Comparison of ENCODE assay signal across 9 cellular contexts in genomic region chr13:66835040-66835628, GRCh38.
A peak's percentile ranks its signal among the peaks of the same experiment; 100 is the strongest.
DNase-seq lines count a peak whose midpoint lies in the region; ATAC-seq and TF ChIP-seq lines count a peak whose summit lies in the region.
"Had no signal": no experiment of that assay in that cellular context is flagged by ENCODE, and none has a peak within 500 bp of the region (broad histone marks: within the 10 kb centered on the region; RNA-seq: fewer than 3 reads in every experiment).

No MANE protein-coding gene starts in this region.

- H3K27me3 Mint-ChIP-seq in activated CD4-positive, alpha-beta T cell treated with anti-CD3 and anti-CD28 coated beads for 36 hours: no peaks in the 10 kb centered on the region
- peaks cover 18% of the 10 kb centered on the region for H3K27me3 Mint-ChIP-seq in Caco-2 (ENCODE audit: insufficient read depth, unreplicated experiment)

- no peak for TF ChIP-seq POLR2A in erythroblast (IDR thresholded peaks at IDR 0.05; ENCODE audit: low read length)

- intact Hi-C loops in activated CD4-positive, alpha-beta T cell treated with anti-CD3 and anti-CD28 coated beads for 36 hours (cut with DNase I, micrococcal nuclease): no loop called here
- intact Hi-C loops in Caco-2 (cut with micrococcal nuclease; ENCODE audit: unreplicated experiment): no loop called here

- peak overlapping the region; percentile 11 for H3K4me2 ChIP-seq in osteoblast (ENCODE audit: insufficient read depth, low read length)

- H4K20me1 ChIP-seq in osteoblast (ENCODE audit: insufficient read depth, low read length): no peaks in the 10 kb centered on the region

- CTCF ChIA-PET in activated CD4-positive, alpha-beta T cell treated with anti-CD3 and anti-CD28 coated beads for 36 hours (lab: Charles Lee): no interaction called here
- CTCF ChIA-PET in Caco-2 (lab: Charles Lee): no interaction called here

- DNase-seq in G401 (ENCODE audit: low spot score): peak; percentile 86
- peak; percentile 48 for DNase-seq in OCI-M1 (lab: John Stamatoyannopoulos, UW)
- peak; percentile 14 for DNase-seq in fibroblast of villous mesenchyme (ENCODE audit: low read depth)
- DNase-seq in osteoblast (ENCODE audit: insufficient read length, low spot score, missing footprints): no peak
- no peak for DNase-seq in activated CD4-positive, alpha-beta T cell treated with anti-CD3 and anti-CD28 coated beads for 36 hours
- DNase-seq in Caco-2: no peak
- no peak for DNase-seq in erythroblast (lab: John Stamatoyannopoulos, UW)
- DNase-seq: T-helper 9 cell had no signal

- H3K9me3 ChIP-seq in osteoblast (ENCODE audit: low read depth, low read length) (no peaks in the 10 kb centered on the region), Caco-2 (no peaks in the 10 kb centered on the region)

- H3K9me3 Mint-ChIP-seq in activated CD4-positive, alpha-beta T cell treated with anti-CD3 and anti-CD28 coated beads for 36 hours (ENCODE audit: low read depth): no peaks in the 10 kb centered on the region
- H3K9me3 Mint-ChIP-seq in Caco-2 (ENCODE audit: unreplicated experiment): no peaks in the 10 kb centered on the region

- POLR2A ChIA-PET in activated CD4-positive, alpha-beta T cell treated with anti-CD3 and anti-CD28 coated beads for 36 hours (lab: Charles Lee): no interaction called here
- POLR2A ChIA-PET in Caco-2 (lab: Charles Lee): interaction anchor here (0.6 kb wide), 1 partner anchor 412 kb away, joined by 3 read pairs; no protein-coding TSS in a partner anchor

- no peak overlapping the region for H3K4me3 Mint-ChIP-seq in activated CD4-positive, alpha-beta T cell treated with anti-CD3 and anti-CD28 coated beads for 36 hours
- no peak overlapping the region for H3K4me3 Mint-ChIP-seq in Caco-2 (ENCODE audit: unreplicated experiment)

- H3K4me3 ChIP-seq in fibroblast of villous mesenchyme (ENCODE audit: low read depth, low read length) (no peak overlapping the region), osteoblast (ENCODE audit: insufficient read depth, low read length) (no peak overlapping the region), Caco-2 (ENCODE audit: low read depth, low read length) (no peak overlapping the region)

- in situ Hi-C loops in G401 (cut with HindIII; ENCODE audit: low sequenced_read_pairs): no loop called here

- ATAC-seq in activated CD4-positive, alpha-beta T cell treated with anti-CD3 and anti-CD28 coated beads for 36 hours: no peak
- ATAC-seq in activated CD4-positive, CD25-positive, alpha-beta regulatory T cell treated with anti-CD3 and anti-CD28 coated beads, Interleukin-2, amount 50 U/mL, for 24 hours: no peak

- H3K27me3 ChIP-seq in osteoblast (ENCODE audit: insufficient read depth, low read length): no peaks in the 10 kb centered on the region
- H3K27me3 ChIP-seq in Caco-2 (replicated peaks; ENCODE audit: control insufficient read depth, insufficient read depth, low read length): no peaks in the 10 kb centered on the region

- H3K4me1 ChIP-seq in osteoblast (ENCODE audit: insufficient read depth, low read length): no peaks in the 10 kb centered on the region
- H3K4me1 ChIP-seq in Caco-2: no peaks in the 10 kb centered on the region

- H3K36me3 ChIP-seq in osteoblast (ENCODE audit: insufficient read depth, low read length): no peaks in the 10 kb centered on the region
- no peaks in the 10 kb centered on the region for H3K36me3 ChIP-seq in Caco-2 (ENCODE audit: control insufficient read depth, insufficient read depth, low read length)

- BruUV-seq in Caco-2 (replicated peaks; lab: Mats Ljungman, UMichigan): no TSS peak

- no peaks in the 10 kb centered on the region for H3K36me3 Mint-ChIP-seq in activated CD4-positive, alpha-beta T cell treated with anti-CD3 and anti-CD28 coated beads for 36 hours (ENCODE audit: low read depth)
- H3K36me3 Mint-ChIP-seq in Caco-2 (ENCODE audit: insufficient read depth, unreplicated experiment): no peaks in the 10 kb centered on the region

- no peaks in the 10 kb centered on the region for H3K79me2 ChIP-seq in osteoblast (ENCODE audit: insufficient read depth, low read length)

- H2AFZ ChIP-seq in osteoblast (ENCODE audit: low read length): peak overlapping the region; percentile 80

- no peak overlapping the region for H3K27ac ChIP-seq in osteoblast (ENCODE audit: low read depth, low read length)

- no peak for TF ChIP-seq CTCF in fibroblast of villous mesenchyme (IDR thresholded peaks at IDR 0.05; ENCODE audit: insufficient read depth, low read depth, low read length)
- no peak for TF ChIP-seq CTCF in osteoblast (IDR thresholded peaks at IDR 0.05; ENCODE audit: extremely low read depth, low read depth, low read length)
- TF ChIP-seq CTCF in Caco-2 (IDR thresholded peaks at IDR 0.05; ENCODE audit: insufficient read depth in 1 of 2, low read depth in 1 of 2, low read length in 1 of 2, severe bottlenecking in 1 of 2, unreplicated experiment in 1 of 2): no peak

- no peak overlapping the region for H3K27ac Mint-ChIP-seq in activated CD4-positive, alpha-beta T cell treated with anti-CD3 and anti-CD28 coated beads for 36 hours
- H3K27ac Mint-ChIP-seq in Caco-2 (ENCODE audit: unreplicated experiment): no peak overlapping the region

- H3K4me1 Mint-ChIP-seq in activated CD4-positive, alpha-beta T cell treated with anti-CD3 and anti-CD28 coated beads for 36 hours: no peaks in the 10 kb centered on the region
- no peaks in the 10 kb centered on the region for H3K4me1 Mint-ChIP-seq in Caco-2 (ENCODE audit: low read depth, unreplicated experiment)

Comparison
In these comparisons a context has a peak if more than half of its experiments do, and no peak if none do; other contexts are left out.
1. DNase-seq: peak in G401 (single experiment), OCI-M1 (single experiment) and fibroblast of villous mesenchyme (single experiment); none in osteoblast (single experiment), activated CD4-positive, alpha-beta T cell treated with anti-CD3 and anti-CD28 coated beads for 36 hours (single experiment), Caco-2 (0 of 2) and erythroblast (0 of 2).